In the genomic region with DNA sequence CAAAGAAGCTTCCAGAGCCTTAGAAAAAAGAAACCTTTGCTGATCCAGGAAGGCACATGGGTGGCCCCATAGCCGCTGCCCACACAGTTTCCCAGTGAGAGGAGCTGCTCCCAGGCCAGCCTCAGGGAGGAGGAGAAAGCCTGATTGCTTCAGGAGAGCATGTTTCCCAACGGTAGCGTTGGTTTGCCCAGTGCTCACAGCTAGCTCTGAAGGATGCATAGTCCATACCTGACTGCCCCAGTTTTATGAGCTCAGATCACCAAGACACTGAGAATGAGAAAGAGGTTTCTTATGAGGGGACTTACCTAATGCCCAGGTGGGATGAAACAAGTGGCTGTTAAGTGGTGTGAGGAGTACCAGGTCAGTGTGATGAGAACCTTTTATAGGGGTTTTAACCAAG, we compare ENCODE assay signal across 35 cellular contexts. TPM values are rescaled to one million over a fixed set of nuclear protein-coding genes. Genes with fewer than 3 reads are reported as not detected.
"Had no signal": no experiment of that assay in that cellular context is flagged by ENCODE, and none has a peak within 500 bp of the region (broad histone marks: within the 10 kb centered on the region; RNA-seq: fewer than 3 reads in every experiment).

A gene (minus strand): TSS at position 355 of the 400 bp plus-strand sequence. CDS start 2,030 bp downstream, outside the sequence.

- H3K9me3 Mint-ChIP-seq: memory B cell; natural killer cell treated with Interleukin-12 subunit alpha and Interleukin-12 subunit beta and Interleukin-15 and Interleukin-18, amount 100 ng/mL, for 72 hours; stimulated activated memory B cell treated with anti-CD40 and anti-IgM and Interleukin-4, amounts not matched to agents 10 μg/mL and 1 μg/mL and 100 μg/mL, for 72 hours; stimulated activated naive CD8-positive, alpha-beta T cell treated with anti-CD3 and anti-CD28 coated beads, Interleukin-15, amount 100 ng/mL, for 72 hours; type B pancreatic cell had no signal

- H3K9ac ChIP-seq: parathyroid adenoma had no signal

- H3K27me3 Mint-ChIP-seq: type B pancreatic cell had no signal

- H3K4me1 Mint-ChIP-seq: memory B cell; naive thymus-derived CD4-positive, alpha-beta T cell; stimulated activated memory B cell treated with anti-CD40 and anti-IgM and Interleukin-4, amounts not matched to agents 10 μg/mL and 1 μg/mL and 100 μg/mL, for 72 hours; stimulated activated naive CD8-positive, alpha-beta T cell treated with anti-CD3 and anti-CD28 coated beads, Interleukin-15, amount 100 ng/mL, for 72 hours had no signal

- H3K27ac Mint-ChIP-seq: memory B cell; naive thymus-derived CD4-positive, alpha-beta T cell; natural killer cell treated with Interleukin-12 subunit alpha and Interleukin-12 subunit beta and Interleukin-15 and Interleukin-18, amount 100 ng/mL, for 72 hours; stimulated activated memory B cell treated with anti-CD40 and anti-IgM and Interleukin-4, amounts not matched to agents 10 μg/mL and 1 μg/mL and 100 μg/mL, for 72 hours; stimulated activated naive CD8-positive, alpha-beta T cell treated with anti-CD3 and anti-CD28 coated beads, Interleukin-15, amount 100 ng/mL, for 72 hours; type B pancreatic cell had no signal

- H3K36me3 Mint-ChIP-seq: memory B cell; naive thymus-derived CD4-positive, alpha-beta T cell; natural killer cell treated with Interleukin-12 subunit alpha and Interleukin-12 subunit beta and Interleukin-15 and Interleukin-18, amount 100 ng/mL, for 72 hours; stimulated activated memory B cell treated with anti-CD40 and anti-IgM and Interleukin-4, amounts not matched to agents 10 μg/mL and 1 μg/mL and 100 μg/mL, for 72 hours; type B pancreatic cell had no signal

- H3K4me3 Mint-ChIP-seq: memory B cell; naive thymus-derived CD4-positive, alpha-beta T cell; natural killer cell treated with Interleukin-12 subunit alpha and Interleukin-12 subunit beta and Interleukin-15 and Interleukin-18, amount 100 ng/mL, for 72 hours; stimulated activated memory B cell treated with anti-CD40 and anti-IgM and Interleukin-4, amounts not matched to agents 10 μg/mL and 1 μg/mL and 100 μg/mL, for 72 hours; stimulated activated naive CD8-positive, alpha-beta T cell treated with anti-CD3 and anti-CD28 coated beads, Interleukin-15, amount 100 ng/mL, for 72 hours; type B pancreatic cell had no signal

- H3K36me3 ChIP-seq: heart right ventricle, left lung, right atrium auricular region, right lobe of liver, tibial nerve, uterus had no signal

- H3K27me3 ChIP-seq: hepatocyte, left lung, right atrium auricular region, right lobe of liver, tibial nerve, uterus had no signal

- DNase-seq: heart right ventricle; kidney; left colon; left lung; midbrain; mucosa of descending colon; naive thymus-derived CD4-positive, alpha-beta T cell; right lobe of liver; stimulated activated CD4-positive, alpha-beta T cell treated with anti-CD3 and anti-CD28 coated beads, Interleukin-1b, Interleukin-23, amount 100 ng/mL, for 48 hours; stimulated activated CD4-positive, alpha-beta T cell treated with anti-CD3 and anti-CD28 coated beads, Interleukin-2, amount 100 ng/mL, for 48 hours; stimulated activated CD4-positive, alpha-beta T cell treated with anti-CD3 and anti-CD28 coated beads, Interleukin-4, amount 100 ng/mL, for 4 hours; stimulated activated CD8-positive, alpha-beta memory T cell treated with anti-CD3 and anti-CD28 coated beads, Interleukin-4, amount 100 ng/mL, for 48 hours; stimulated activated naive CD4-positive, alpha-beta T cell treated with Interleukin-2 at 50 U/mL for 16 hours; stimulated activated naive CD8-positive, alpha-beta T cell treated with anti-CD3 and anti-CD28 coated beads, Interleukin-15, amount 100 ng/mL, for 72 hours; substantia nigra; uterus had no signal

- H3K4me3 ChIP-seq: heart right ventricle, hepatocyte, left lung, lung, mucosa of descending colon, right atrium auricular region, right lobe of liver, smooth muscle cell, tibial nerve, uterus had no signal

- H3K27ac ChIP-seq: heart right ventricle, hepatocyte, left lung, parathyroid adenoma, right atrium auricular region, right lobe of liver, tibial nerve, uterus had no signal

- H3K9me3 ChIP-seq: heart right ventricle, left lung, mucosa of descending colon, right atrium auricular region, right lobe of liver, tibial nerve, uterus had no signal

- ATAC-seq: heart right ventricle; left colon; left lung; mucosa of descending colon; naive thymus-derived CD4-positive, alpha-beta T cell; natural killer cell treated with Interleukin-12 subunit alpha and Interleukin-12 subunit beta and Interleukin-15 and Interleukin-18, amount 100 ng/mL, for 72 hours; right lobe of liver; stimulated activated memory B cell treated with anti-CD40 and anti-IgM and Interleukin-4, amounts not matched to agents 10 μg/mL and 1 μg/mL and 100 μg/mL, for 72 hours; stimulated activated naive CD8-positive, alpha-beta T cell treated with anti-CD3 and anti-CD28 coated beads, Interleukin-15, amount 100 ng/mL, for 72 hours had no signal

- H3K4me1 ChIP-seq: heart right ventricle, parathyroid adenoma, right atrium auricular region, right lobe of liver, uterus had no signal

RNA-seq across cellular contexts. Expression of the gene that starts here (rescaled TPM):
- total RNA-seq: heart right ventricle; hepatocyte; kidney; left colon; left lung; lung; mesenteric fat pad; mucosa of descending colon; myocyte; naive thymus-derived CD4-positive, alpha-beta T cell; natural killer cell treated with Interleukin-12 subunit alpha and Interleukin-12 subunit beta and Interleukin-15 and Interleukin-18, amount 100 ng/mL, for 72 hours; omental fat pad; posterior vena cava; pulmonary artery endothelial cell; renal cortical epithelial cell; right atrium auricular region; right lobe of liver; skeletal muscle tissue; smooth muscle cell; temporal lobe; tibial nerve; ureter had no signal
